In the genomic region with DNA sequence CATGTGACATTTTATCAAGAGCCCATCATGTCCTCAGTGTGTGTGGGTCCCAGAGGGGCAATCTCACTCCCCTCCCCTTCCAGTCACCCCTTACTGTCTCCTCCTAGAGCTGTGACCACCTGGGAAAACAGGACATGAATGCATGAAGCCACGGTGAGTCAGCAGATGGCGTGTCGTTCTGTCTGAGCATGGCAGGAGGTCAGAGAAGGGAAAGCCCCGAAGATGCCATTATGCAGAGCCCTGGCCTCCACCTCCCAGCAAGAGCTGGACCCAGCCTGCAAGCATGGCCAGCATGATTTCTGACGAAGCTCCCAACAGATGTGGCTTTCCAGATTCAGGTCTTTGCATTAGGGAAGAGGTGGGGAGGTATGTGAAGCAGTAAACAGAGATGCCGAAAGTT, we compare ENCODE assay signal across 9 cellular contexts.
DNase-seq lines count a peak whose midpoint lies in the region; ATAC-seq and TF ChIP-seq lines count a peak whose summit lies in the region.
"Had no signal": no experiment of that assay in that cellular context is flagged by ENCODE, and none has a peak within 500 bp of the region (broad histone marks: within the 10 kb centered on the region; RNA-seq: fewer than 3 reads in every experiment).

No MANE protein-coding gene starts in this region.

- no peak overlapping the region for H3K27ac Mint-ChIP-seq in activated T-cell treated with anti-CD3 and anti-CD28 coated beads, Interleukin-2, amount 50 U/mL, for 72 hours

- H3K36me3 ChIP-seq in trophoblast cell (ENCODE audit: control insufficient read depth in 1 of 2, insufficient read depth in 2 of 2, low read length in 2 of 2) = no peaks in the 10 kb centered on the region
- H3K36me3 ChIP-seq in gastroesophageal sphincter = no peaks in the 10 kb centered on the region

- no peak for TF ChIP-seq POLR2A in gastroesophageal sphincter (IDR thresholded peaks at IDR 0.05)

- DNase-seq in NCI-H510A treated with DMSO at 0.1 percent for 48 hours (lab: John Stamatoyannopoulos, UW) = peak; percentile 17
- no peak for DNase-seq in NCI-H510A (lab: John Stamatoyannopoulos, UW)
- peak; percentile 66 to 70 for DNase-seq in trophoblast cell
- DNase-seq in activated T-cell treated with anti-CD3 and anti-CD28 coated beads, Interleukin-2, amount 50 U/mL, for 72 hours = no peak
- no peak for DNase-seq in head of caudate nucleus

- TF ChIP-seq EP300 in gastroesophageal sphincter (IDR thresholded peaks at IDR 0.05) = no peak

- H3K4me1 ChIP-seq in trophoblast cell (ENCODE audit: control insufficient read depth in 1 of 2, insufficient read depth in 2 of 2, low read length in 2 of 2) = no peaks in the 10 kb centered on the region
- no peaks in the 10 kb centered on the region for H3K4me1 ChIP-seq in gastroesophageal sphincter

- H3K4me1 Mint-ChIP-seq in activated T-cell treated with anti-CD3 and anti-CD28 coated beads, Interleukin-2, amount 50 U/mL, for 72 hours (ENCODE audit: low read depth) = peaks cover 4% of the 10 kb centered on the region

- no peak overlapping the region for H2BK5ac ChIP-seq in trophoblast cell (ENCODE audit: low read depth, low read length, poor library complexity)

- H3K4me2 ChIP-seq in trophoblast cell (ENCODE audit: low read length) = no peak overlapping the region

- no peak overlapping the region for H2AK5ac ChIP-seq in trophoblast cell (ENCODE audit: low read length)

- ATAC-seq in HG02852 (IDR thresholded peaks at IDR 0.05; ENCODE audit: unreplicated experiment) (peak; percentile 45), gastroesophageal sphincter (no peak)
- no peak for ATAC-seq in activated T-cell treated with anti-CD3 and anti-CD28 coated beads, Interleukin-2, amount 50 U/mL, for 72 hours (replicated peaks in 1 of 2)

- H3K4me3 ChIP-seq in trophoblast cell (ENCODE audit: low read depth, low read length) (no peak overlapping the region), gastroesophageal sphincter (no peak overlapping the region)
- H3K4me3 ChIP-seq: lung had no signal

- no peaks in the 10 kb centered on the region for H3K79me2 ChIP-seq in trophoblast cell (ENCODE audit: control insufficient read depth, insufficient read depth, low read length, poor library complexity)

- 100% methylated on average over 1 of the region's 6 CpGs for WGBS in trophoblast cell (ENCODE audit: extremely low coverage, insufficient coverage, insufficient read length)
- 47 to 51% methylated on average over 2 of the region's 6 CpGs for WGBS in gastroesophageal sphincter (ENCODE audit: low coverage in 1 of 2), 2 donors

- no peaks in the 10 kb centered on the region for H3K9me3 Mint-ChIP-seq in activated T-cell treated with anti-CD3 and anti-CD28 coated beads, Interleukin-2, amount 50 U/mL, for 72 hours

- H4K91ac ChIP-seq in trophoblast cell (ENCODE audit: low read depth, low read length) = no peak overlapping the region

- no peak overlapping the region for H4K8ac ChIP-seq in trophoblast cell (ENCODE audit: low read depth, low read length)

- H3K18ac ChIP-seq in trophoblast cell (ENCODE audit: low read length) = no peak overlapping the region

- H3K36me3 Mint-ChIP-seq in activated T-cell treated with anti-CD3 and anti-CD28 coated beads, Interleukin-2, amount 50 U/mL, for 72 hours (ENCODE audit: insufficient read depth in 2 of 2) = no peaks in the 10 kb centered on the region

- intact Hi-C loops in head of caudate nucleus (cut with DNase I) = no loop called here

- no peaks in the 10 kb centered on the region for H3K27me3 ChIP-seq in trophoblast cell (ENCODE audit: insufficient read depth, low read length)
- peaks cover 47% of the 10 kb centered on the region for H3K27me3 ChIP-seq in gastroesophageal sphincter

- H3K14ac ChIP-seq in trophoblast cell (ENCODE audit: low read length) = no peak overlapping the region

- no peak overlapping the region for H2BK12ac ChIP-seq in trophoblast cell (ENCODE audit: low read length)

- no peak overlapping the region for H3K9ac ChIP-seq in trophoblast cell (ENCODE audit: low read length)

- H4K12ac ChIP-seq in trophoblast cell (ENCODE audit: low read depth, low read length) = no peak overlapping the region

- H3K27ac ChIP-seq in trophoblast cell (ENCODE audit: low read depth, low read length) = no peak overlapping the region
- H3K27ac ChIP-seq in gastroesophageal sphincter = no peak overlapping the region

- H3K79me1 ChIP-seq in trophoblast cell (ENCODE audit: low read length) = no peaks in the 10 kb centered on the region

- H3K4me3 Mint-ChIP-seq in activated T-cell treated with anti-CD3 and anti-CD28 coated beads, Interleukin-2, amount 50 U/mL, for 72 hours = no peak overlapping the region

- no peak overlapping the region for H3K4ac ChIP-seq in trophoblast cell (ENCODE audit: low read depth, low read length)

- no peaks in the 10 kb centered on the region for H3K9me3 ChIP-seq in trophoblast cell (ENCODE audit: insufficient read depth, low read depth, low read length)
- no peaks in the 10 kb centered on the region for H3K9me3 ChIP-seq in gastroesophageal sphincter

- no peak overlapping the region for H3K23ac ChIP-seq in trophoblast cell (ENCODE audit: low read length)

- peaks cover 16% of the 10 kb centered on the region for H3K27me3 Mint-ChIP-seq in activated T-cell treated with anti-CD3 and anti-CD28 coated beads, Interleukin-2, amount 50 U/mL, for 72 hours (ENCODE audit: low read depth)

- H2BK120ac ChIP-seq in trophoblast cell (ENCODE audit: insufficient read depth, low read length, poor library complexity) = no peak overlapping the region

- no peak for TF ChIP-seq CTCF in gastroesophageal sphincter (IDR thresholded peaks at IDR 0.05)

- no peak overlapping the region for H2AFZ ChIP-seq in trophoblast cell (ENCODE audit: insufficient read depth, low read length, poor library complexity)

TF ChIP-seq in PFSK-1, 5 proteins besides CTCF, POLR2A, EP300 and RAD21:
- TF ChIP-seq SIN3A (IDR thresholded peaks at IDR 0.05; ENCODE audit: borderline replicate concordance, insufficient read depth, low read length) (no peak), POLR2AphosphoS5 (IDR thresholded peaks at IDR 0.05; ENCODE audit: low read depth, low read length) (no peak), FOXP2 (optimal IDR thresholded peaks at IDR 0.05; ENCODE audit: borderline replicate concordance, extremely low read depth, extremely low read length, insufficient read depth) (no peak), REST (IDR thresholded peaks at IDR 0.05; ENCODE audit: insufficient read depth in 1 of 2, low read depth in 2 of 2, low read length in 2 of 2) (peak; percentile 4 to 57; a peak in 2 of 4 replicates)

Comparison
In these comparisons a context has a peak if more than half of its experiments do, and no peak if none do; other contexts are left out.
1. DNase-seq: peak in NCI-H510A treated with DMSO at 0.1 percent for 48 hours (single experiment) and trophoblast cell (2 of 2); none in NCI-H510A (single experiment), activated T-cell treated with anti-CD3 and anti-CD28 coated beads, Interleukin-2, amount 50 U/mL, for 72 hours (0 of 2) and head of caudate nucleus (0 of 42).